Comparison of ENCODE assay signal across 1 cellular context in the genomic region with DNA sequence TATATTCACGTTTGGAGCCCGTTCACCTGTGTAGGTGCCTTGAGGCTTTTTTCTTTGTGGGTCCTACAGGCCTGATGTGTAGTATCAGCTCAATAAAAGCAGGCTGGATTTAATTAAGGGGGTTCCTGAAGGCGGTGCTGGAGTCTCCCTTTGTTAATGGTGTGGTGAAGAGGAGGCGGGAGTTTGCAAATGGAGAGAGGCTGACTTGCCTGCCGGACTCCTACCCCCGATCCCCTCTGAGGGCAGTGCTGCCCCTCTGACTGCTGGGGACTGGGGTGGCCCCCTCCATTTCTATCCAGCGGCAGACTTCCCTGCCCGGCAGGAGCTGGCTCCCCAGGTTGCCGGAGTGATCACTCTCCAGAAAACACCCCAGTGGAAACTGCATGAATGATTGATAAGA.
TF ChIP-seq lines count a peak whose summit lies in the region.

No MANE protein-coding gene starts in this region.

TF ChIP-seq in HEK293, 187 proteins besides CTCF, POLR2A, EP300 and RAD21 (continued from another document):
- TF ChIP-seq, protein P1, sequence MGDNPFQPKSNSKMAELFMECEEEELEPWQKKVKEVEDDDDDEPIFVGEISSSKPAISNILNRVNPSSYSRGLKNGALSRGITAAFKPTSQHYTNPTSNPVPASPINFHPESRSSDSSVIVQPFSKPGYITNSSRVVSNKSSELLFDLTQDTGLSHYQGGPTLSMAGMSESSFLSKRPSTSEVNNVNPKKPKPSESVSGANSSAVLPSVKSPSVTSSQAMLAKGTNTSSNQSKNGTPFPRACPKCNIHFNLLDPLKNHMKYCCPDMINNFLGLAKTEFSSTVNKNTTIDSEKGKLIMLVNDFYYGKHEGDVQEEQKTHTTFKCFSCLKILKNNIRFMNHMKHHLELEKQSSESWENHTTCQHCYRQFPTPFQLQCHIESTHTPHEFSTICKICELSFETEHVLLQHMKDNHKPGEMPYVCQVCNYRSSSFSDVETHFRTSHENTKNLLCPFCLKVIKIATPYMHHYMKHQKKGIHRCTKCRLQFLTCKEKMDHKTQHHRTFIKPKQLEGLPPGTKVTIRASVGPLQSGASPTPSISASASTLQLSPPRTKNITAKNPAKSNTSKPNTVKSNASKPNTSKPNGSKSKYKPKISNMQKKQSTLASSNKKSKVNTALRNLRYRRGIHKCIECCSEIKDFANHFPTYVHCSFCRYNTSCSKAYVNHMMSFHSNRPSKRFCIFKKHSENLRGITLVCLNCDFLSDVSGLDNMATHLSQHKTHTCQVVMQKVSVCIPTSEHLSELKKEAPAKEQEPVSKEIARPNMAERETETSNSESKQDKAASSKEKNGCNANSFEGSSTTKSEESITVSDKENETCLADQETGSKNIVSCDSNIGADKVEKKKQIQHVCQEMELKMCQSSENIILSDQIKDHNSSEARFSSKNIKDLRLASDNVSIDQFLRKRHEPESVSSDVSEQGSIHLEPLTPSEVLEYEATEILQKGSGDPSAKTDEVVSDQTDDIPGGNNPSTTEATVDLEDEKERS (tag by site-specific recombination; IDR thresholded peaks at IDR 0.05) = no peak
- TF ChIP-seq MYNN (tag by site-specific recombination; IDR thresholded peaks at IDR 0.05; ENCODE audit: borderline replicate concordance) (no peak), ZNF624 (tag by site-specific recombination; IDR thresholded peaks at IDR 0.05) (no peak)
